In the genomic region with DNA sequence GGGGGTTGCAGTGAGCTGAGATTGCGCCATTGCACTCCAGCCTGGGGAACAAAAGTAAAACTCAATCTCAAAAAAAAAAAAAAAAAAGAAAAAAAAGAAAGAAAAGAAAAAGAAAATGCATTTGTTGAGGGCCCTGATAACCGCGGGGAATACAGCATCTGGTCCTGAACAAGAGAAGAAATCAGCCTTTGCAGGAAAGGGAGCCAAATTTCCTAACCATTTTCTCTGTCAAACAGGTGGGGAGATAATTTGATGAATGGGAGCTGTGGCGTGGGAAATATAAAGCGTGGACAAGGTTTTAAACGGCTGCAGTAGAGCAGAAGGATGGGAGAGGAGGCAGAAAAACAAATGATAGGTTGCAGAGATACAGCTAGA, we compare ENCODE assay signal across 8 cellular contexts. TPM values are rescaled to one million over a fixed set of nuclear protein-coding genes. Genes with fewer than 3 reads are reported as not detected.
DNase-seq lines count a peak whose midpoint lies in the region; TF ChIP-seq lines count a peak whose summit lies in the region.

No MANE protein-coding gene starts in this region.

- no peak for DNase-seq in GM23248
- DNase-seq in glutamatergic neuron: no peak
- DNase-seq in NCI-H2227 (lab: John Stamatoyannopoulos, UW; ENCODE audit: unreplicated experiment): no peak
- no peak for DNase-seq in ureter (ENCODE audit: low spot score)
- no peak for DNase-seq in NCI-H226
- no peak for DNase-seq in UCSD-AML1 (lab: John Stamatoyannopoulos, UW; ENCODE audit: unreplicated experiment)

- peaks cover 18% of the 10 kb centered on the region for H3K4me1 ChIP-seq in GM23248 (ENCODE audit: insufficient read depth)
- peaks cover 25% of the 10 kb centered on the region for H3K4me1 ChIP-seq in skeletal muscle satellite cell (ENCODE audit: control insufficient read depth, insufficient read depth, low read length)

- peaks cover 10% of the 10 kb centered on the region for H3K27me3 Mint-ChIP-seq in glutamatergic neuron (ENCODE audit: unreplicated experiment)

- H3K4me2 ChIP-seq in GM23248 (ENCODE audit: unreplicated experiment) (peak overlapping the region; percentile 95), skeletal muscle satellite cell (ENCODE audit: low read length) (peak overlapping the region; percentile 86)

- H3K4me3 ChIP-seq in GM23248 (peak overlapping the region; percentile 82), WI38 (ENCODE audit: low read depth, low read length) (peak overlapping the region; percentile 64), skeletal muscle satellite cell (ENCODE audit: low read length) (peak overlapping the region; percentile 91)

- H3K27ac ChIP-seq in GM23248: peak overlapping the region; percentile 61

- H3K9me3 ChIP-seq in GM23248 (ENCODE audit: low read depth) (no peaks in the 10 kb centered on the region), skeletal muscle satellite cell (replicated peaks; ENCODE audit: low read length) (no peaks in the 10 kb centered on the region)

- no peaks in the 10 kb centered on the region for H3K9me2 ChIP-seq in GM23248 (ENCODE audit: insufficient read depth)

- H3K4me1 Mint-ChIP-seq in glutamatergic neuron (ENCODE audit: low read depth, unreplicated experiment): peaks cover 20% of the 10 kb centered on the region

- TF ChIP-seq CTCF in WI38 (IDR thresholded peaks at IDR 0.05; ENCODE audit: low read depth, low read length) (no peak), glutamatergic neuron (IDR thresholded peaks at IDR 0.05; ENCODE audit: partially characterized antibody, unreplicated experiment) (no peak)

- H3F3A ChIP-seq in GM23248 (ENCODE audit: insufficient read depth): no peaks in the 10 kb centered on the region

- H4K20me1 ChIP-seq in GM23248 (ENCODE audit: insufficient read depth): 0 out of 2 replicates have a peak, but pooled peaks cover 9% of the 10 kb centered on the region

- peaks cover 8% of the 10 kb centered on the region for H3K9me3 Mint-ChIP-seq in glutamatergic neuron (ENCODE audit: unreplicated experiment)

- peak overlapping the region; percentile 93 for H2AFZ ChIP-seq in GM23248

- 37% methylated on average over 6 of the region's 6 CpGs for WGBS in GM23248 (ENCODE audit: low coverage in 1 of 2, low lambda C conversion rate in 2 of 2, missing lambda C conversion rate in 2 of 2), 2 experiments

- H3K79me2 ChIP-seq in GM23248 (ENCODE audit: insufficient read depth): peaks cover 53% of the 10 kb centered on the region

- in situ Hi-C loops in GM23248 (cut with MboI): no loop called here

- peak overlapping the region; percentile 81 for H3K9ac ChIP-seq in GM23248
- peak overlapping the region; percentile 83 for H3K9ac ChIP-seq in skeletal muscle satellite cell (ENCODE audit: low read depth, low read length)

- H3K4me3 Mint-ChIP-seq in glutamatergic neuron (ENCODE audit: unreplicated experiment): peak overlapping the region; percentile 89

- peak overlapping the region; percentile 96 for H3K27ac Mint-ChIP-seq in glutamatergic neuron (ENCODE audit: unreplicated experiment)

- H3K27me3 ChIP-seq in GM23248 (replicated peaks; ENCODE audit: insufficient read depth) (no peaks in the 10 kb centered on the region), skeletal muscle satellite cell (ENCODE audit: control insufficient read depth, insufficient read depth, low read length) (no peaks in the 10 kb centered on the region)

- H3K36me3 Mint-ChIP-seq in glutamatergic neuron (ENCODE audit: unreplicated experiment): peaks cover 12% of the 10 kb centered on the region

- peaks cover 8% of the 10 kb centered on the region; the same call in 1 of the 2 replicates for H3K36me3 ChIP-seq in GM23248 (ENCODE audit: low read depth)
- peaks cover 14% of the 10 kb centered on the region for H3K36me3 ChIP-seq in skeletal muscle satellite cell (ENCODE audit: insufficient read depth, low read length)

RNA-seq across cellular contexts. Expression of gene E2F6, which starts 0.9 kb away (rescaled TPM):
- total RNA-seq in GM23248 (2014; rRNA removed; shearing (Covaris generic)): 11.5 and 12.8 TPM in 2 replicates
- polyA plus RNA-seq in GM23248 (2016; fragmentation: Nextera tagmentation; extraction: Ambion mirVana): 14.3 and 15.3 TPM in 2 replicates
- total RNA-seq in glutamatergic neuron (ENCODE audit: unreplicated experiment) (22.1 TPM), ureter (13.4 TPM)
- 5.5 and 9.6 TPM in 2 replicates for total RNA-seq in skeletal muscle satellite cell (2012; rRNA removed)
